In genomic region chr7:107113866-107114265, GRCh38 we compare ENCODE assay signal across 27 cellular contexts.
"Had no signal": no experiment of that assay in that cellular context is flagged by ENCODE, and none has a peak within 500 bp of the region (broad histone marks: within the 10 kb centered on the region; RNA-seq: fewer than 3 reads in every experiment).

No MANE protein-coding gene starts in this region.

- H3K36me3 Mint-ChIP-seq: activated naive CD8-positive, alpha-beta T cell treated with anti-CD3 and anti-CD28 coated beads for 36 hours had no signal

- H3K27me3 Mint-ChIP-seq: activated naive CD8-positive, alpha-beta T cell treated with anti-CD3 and anti-CD28 coated beads for 36 hours; activated T-helper 17 cell treated with anti-CD3 and anti-CD28 coated beads, Interleukin-2, amount 50 U/mL, for 72 hours had no signal

- DNase-seq: activated CD4-positive, alpha-beta T cell treated with anti-CD3 and anti-CD28 coated beads, Interleukin-2, amount 10 ng/mL, durations not matched to agents 24 days and 14 days; activated CD4-positive, alpha-beta T cell treated with anti-CD3 and anti-CD28 coated beads, Interleukin-2, amount 50 U/mL, for 4 hours; activated CD8-positive, alpha-beta T cell treated with anti-CD3 and anti-CD28 coated beads for 36 hours; activated effector memory CD4-positive, alpha-beta T cell treated with anti-CD3 and anti-CD28 coated beads, Interleukin-2, amount 50 U/mL, for 16 hours; activated naive CD4-positive, alpha-beta T cell; activated naive CD4-positive, alpha-beta T cell treated with anti-CD3 and anti-CD28 coated beads, Interleukin-2, amount 50 U/mL, for 16 hours; activated naive CD8-positive, alpha-beta T cell treated with anti-CD3 and anti-CD28 coated beads for 36 hours; activated T-cell treated with anti-CD3 and anti-CD28 coated beads, Interleukin-2, amount 50 U/mL, for 1 hour; activated T-cell treated with anti-CD3 and anti-CD28 coated beads, Interleukin-2, amount 50 U/mL, for 72 hours; amygdala; MM.1S; MV-4-11; NCI-H1092; NCI-H1436 treated with DMSO at 0.1 percent for 48 hours; NCI-H1694 treated with DMSO at 0.1 percent for 48 hours; NCI-H2029; NCI-H510A; NCI-H526; NCI-H748 treated with DMSO at 0.1 percent for 48 hours; NK-92 treated with Interleukin-12 subunit alpha and Interleukin-12 subunit beta, amount 100 ng/mL, for 24 hours; PC-3; SHP77 treated with DMSO at 0.1 percent for 48 hours; SK-N-SH had no signal

- ATAC-seq: activated CD8-positive, alpha-beta T cell treated with anti-CD3 and anti-CD28 coated beads for 36 hours; activated T-cell treated with anti-CD3 and anti-CD28 coated beads, Interleukin-2, amount 50 U/mL, for 72 hours; activated T-helper 17 cell treated with anti-CD3 and anti-CD28 coated beads, Interleukin-2, amount 50 U/mL, for 72 hours; PC-3 had no signal

- H3K9me3 Mint-ChIP-seq: activated CD4-positive, alpha-beta T cell treated with anti-CD3 and anti-CD28 coated beads, Interleukin-2, amount 10 ng/mL, durations not matched to agents 24 days and 14 days; activated CD8-positive, alpha-beta T cell treated with anti-CD3 and anti-CD28 coated beads for 36 hours; activated naive CD8-positive, alpha-beta T cell treated with anti-CD3 and anti-CD28 coated beads for 36 hours; activated T-cell treated with anti-CD3 and anti-CD28 coated beads, Interleukin-2, amount 50 U/mL, for 72 hours; activated T-helper 17 cell treated with anti-CD3 and anti-CD28 coated beads, Interleukin-2, amount 50 U/mL, for 72 hours; T-helper 1 cell treated with Interleukin-12 subunit alpha and Interleukin-12 subunit beta and Interleukin-4 antibody, amounts not matched to agents 30 μg/mL and 1 μg/mL, for 36 hours; T-helper 2 cell treated with Interferon-gamma antibody and Interleukin-4, amounts not matched to agents 5 μg/mL and 100 μg/mL, for 36 hours had no signal

- H3K4me3 Mint-ChIP-seq: activated CD4-positive, alpha-beta T cell treated with anti-CD3 and anti-CD28 coated beads, Interleukin-2, amount 10 ng/mL, durations not matched to agents 24 days and 14 days; activated CD8-positive, alpha-beta T cell treated with anti-CD3 and anti-CD28 coated beads for 36 hours; activated naive CD8-positive, alpha-beta T cell treated with anti-CD3 and anti-CD28 coated beads for 36 hours; activated T-cell treated with anti-CD3 and anti-CD28 coated beads, Interleukin-2, amount 50 U/mL, for 72 hours; activated T-helper 17 cell treated with anti-CD3 and anti-CD28 coated beads, Interleukin-2, amount 50 U/mL, for 72 hours; T-helper 1 cell treated with Interleukin-12 subunit alpha and Interleukin-12 subunit beta and Interleukin-4 antibody, amounts not matched to agents 30 μg/mL and 1 μg/mL, for 36 hours; T-helper 2 cell treated with Interferon-gamma antibody and Interleukin-4, amounts not matched to agents 5 μg/mL and 100 μg/mL, for 36 hours had no signal

- H3K4me1 Mint-ChIP-seq: activated CD4-positive, alpha-beta T cell treated with anti-CD3 and anti-CD28 coated beads, Interleukin-2, amount 10 ng/mL, durations not matched to agents 24 days and 14 days; activated T-helper 17 cell treated with anti-CD3 and anti-CD28 coated beads, Interleukin-2, amount 50 U/mL, for 72 hours had no signal

- H3K27ac Mint-ChIP-seq: activated CD4-positive, alpha-beta T cell treated with anti-CD3 and anti-CD28 coated beads, Interleukin-2, amount 10 ng/mL, durations not matched to agents 24 days and 14 days; activated CD8-positive, alpha-beta T cell treated with anti-CD3 and anti-CD28 coated beads for 36 hours; activated naive CD8-positive, alpha-beta T cell treated with anti-CD3 and anti-CD28 coated beads for 36 hours; activated T-cell treated with anti-CD3 and anti-CD28 coated beads, Interleukin-2, amount 50 U/mL, for 72 hours; activated T-helper 17 cell treated with anti-CD3 and anti-CD28 coated beads, Interleukin-2, amount 50 U/mL, for 72 hours; T-helper 1 cell treated with Interleukin-12 subunit alpha and Interleukin-12 subunit beta and Interleukin-4 antibody, amounts not matched to agents 30 μg/mL and 1 μg/mL, for 36 hours; T-helper 2 cell treated with Interferon-gamma antibody and Interleukin-4, amounts not matched to agents 5 μg/mL and 100 μg/mL, for 36 hours had no signal

- FAIRE-seq: TTC549 had no signal
